In genomic region chr7:151754142-151754590, GRCh38 we compare ENCODE assay signal across 8 cellular contexts.
DNase-seq lines count a peak whose midpoint lies in the region; ATAC-seq and TF ChIP-seq lines count a peak whose summit lies in the region.

No MANE protein-coding gene starts in this region.

- no peaks in the 10 kb centered on the region for H3K9me3 ChIP-seq in HCT116 (ENCODE audit: control insufficient read depth in 1 of 2, insufficient read depth in 1 of 2, low read depth in 1 of 2, low read length in 2 of 2)
- H3K9me3 ChIP-seq in esophagus muscularis mucosa, result no peaks in the 10 kb centered on the region

- peak overlapping the region; percentile 75 for H3K4me2 ChIP-seq in HCT116 (ENCODE audit: low read length)

- H3K27me3 ChIP-seq in HCT116 (ENCODE audit: insufficient read depth, low read length), result no peaks in the 10 kb centered on the region
- H3K27me3 ChIP-seq in esophagus muscularis mucosa, result no peaks in the 10 kb centered on the region

- no peaks in the 10 kb centered on the region for H4K20me1 ChIP-seq in HCT116 (ENCODE audit: insufficient read depth)

- H3K79me2 ChIP-seq in HCT116 (ENCODE audit: insufficient read depth, low read length), result no peaks in the 10 kb centered on the region

- TF ChIP-seq EP300 in esophagus muscularis mucosa (IDR thresholded peaks at IDR 0.05), result peak; percentile 37

- WGBS in esophagus muscularis mucosa, result 36% methylated on average over 10 of the region's 14 CpGs

- peaks cover 23 to 42% of the 10 kb centered on the region in 2 experiments for H3K4me1 ChIP-seq in HCT116 (ENCODE audit: control insufficient read depth in 1 of 2, insufficient read depth in 2 of 2, low read length in 2 of 2)
- peaks cover 48 to 58% (median 57%) of the 10 kb centered on the region in 4 donors for H3K4me1 ChIP-seq in esophagus muscularis mucosa

- RAD21 ChIA-PET in HCT116 (lab: Charles Lee; ENCODE audit: low non-redundant PET in 1 of 2, low total read pairs in 2 of 2, uncharacterized antibody in 2 of 2, unreplicated experiment in 2 of 2), result no interaction called here

- ATAC-seq in HCT116 (peak; percentile 95), HG03432 (IDR thresholded peaks at IDR 0.05; ENCODE audit: unreplicated experiment) (no peak), HG03280 (IDR thresholded peaks at IDR 0.05; ENCODE audit: unreplicated experiment) (no peak)

- H2AFZ ChIP-seq in HCT116 (ENCODE audit: low read depth, low read length, poor library complexity, severe bottlenecking), result peak overlapping the region; percentile 62

- no peaks in the 10 kb centered on the region for H3K36me3 ChIP-seq in HCT116 (ENCODE audit: control insufficient read depth in 1 of 2, insufficient read depth in 2 of 2, low read length in 2 of 2)
- no peaks in the 10 kb centered on the region for H3K36me3 ChIP-seq in esophagus muscularis mucosa

- BruUV-seq in HCT116 (replicated peaks; lab: Mats Ljungman, UMichigan), result no TSS peak

- H3K27ac ChIP-seq in HCT116 (ENCODE audit: low read depth, low read length) (peak overlapping the region; percentile 38), RWPE1 (peak overlapping the region; percentile 86), esophagus muscularis mucosa (replicated peaks in 1 of 4) (peak overlapping the region; percentile 84 to 93 (median 87))

- H3K9me2 ChIP-seq in HCT116 (ENCODE audit: insufficient read depth), result no peaks in the 10 kb centered on the region

- H3K4me3 ChIP-seq in HCT116 (replicated peaks in 1 of 2; ENCODE audit: low read depth in 1 of 2, low read length in 2 of 2) (peak overlapping the region in 1 of 2 experiments; percentile 31; a peak in 1 of 4 replicates), esophagus muscularis mucosa (peak overlapping the region in 1 of 4 donors; percentile 1)

- POLR2A ChIA-PET in HCT116 (lab: Charles Lee) (no interaction called here), RWPE1 (lab: Yijun Ruan, JAX; ENCODE audit: low non-redundant PET) (no interaction called here)

- DNase-seq in NCI-H1092 treated with DMSO at 0.1 percent for 48 hours (lab: John Stamatoyannopoulos, UW) (peak; percentile 26), NCI-H1092 (lab: John Stamatoyannopoulos, UW) (no peak), HCT116 (ENCODE audit: low read depth, low spot score) (peak; percentile 93), RWPE1 (ENCODE audit: low spot score) (peak; percentile 92), esophagus muscularis mucosa (ENCODE audit: extremely low spot score) (no peak), mucosa of gallbladder (ENCODE audit: low spot score) (peak; percentile 90)

- CTCF ChIA-PET in HCT116 (lab: Charles Lee), result interaction anchor here (1.0 to 1.8 kb wide), 6 partner anchors 9 to 386 kb away, joined by 3 to 7 read pairs (median 3); no protein-coding TSS in a partner anchor
- CTCF ChIA-PET in RWPE1 (lab: Yijun Ruan, JAX), result interaction anchor here (0.5 to 1.0 kb wide), 7 partner anchors 9 to 375 kb away, joined by 3 to 4 read pairs (median 3); no protein-coding TSS in a partner anchor

- intact Hi-C loops in HCT116 (cut with micrococcal nuclease) (loop anchor here (10.0 kb wide), 1 partner anchor 439 kb away; no protein-coding TSS in a partner anchor), esophagus muscularis mucosa (cut with DNase I) (loop anchor here (10.0 kb wide), 1 partner anchor 159 kb away; no protein-coding TSS in a partner anchor)

- TF ChIP-seq POLR2A in HCT116 (IDR thresholded peaks at IDR 0.05; ENCODE audit: borderline replicate concordance, extremely low read depth, insufficient read depth, insufficient read length) (no peak), esophagus muscularis mucosa (IDR thresholded peaks at IDR 0.05; ENCODE audit: low read depth) (no peak)

- peak overlapping the region; percentile 51 for H3K9ac ChIP-seq in HCT116 (ENCODE audit: low read length)

- TF ChIP-seq CTCF in HCT116 (IDR thresholded peaks at IDR 0.05 in 2 of 3, conservative IDR thresholded peaks at IDR 0.05 in 1 of 3; ENCODE audit: borderline replicate concordance in 1 of 3, insufficient read depth in 1 of 3, low read depth in 2 of 3, low read length in 2 of 3) (peak in 2 of 3 experiments; percentile 98 to 99; a peak in 4 of 6 replicates), RWPE1 (conservative IDR thresholded peaks at IDR 0.05; ENCODE audit: low read depth) (peak; percentile 99), esophagus muscularis mucosa (IDR thresholded peaks at IDR 0.05) (peak; percentile 92 to 95 (median 92))

- no peak for TF ChIP-seq RAD21 in HCT116 (IDR thresholded peaks at IDR 0.05; ENCODE audit: low read depth)

TF ChIP-seq in HCT116, 20 proteins besides CTCF, POLR2A, EP300 and RAD21:
- no peak for TF ChIP-seq SIN3A (IDR thresholded peaks at IDR 0.05; ENCODE audit: low read depth)
- TF ChIP-seq ZNF274 (IDR thresholded peaks at IDR 0.05; ENCODE audit: low read depth, low read length), result no peak
- TF ChIP-seq ZFX (IDR thresholded peaks at IDR 0.05), result 0 out of 2 replicates have a peak, but pooled peaks have one; percentile 40
- TF ChIP-seq YY1 (IDR thresholded peaks at IDR 0.05; ENCODE audit: extremely low read depth, insufficient replicate concordance, low read depth, low read length), result peak; percentile 80
- TF ChIP-seq CEBPB (IDR thresholded peaks at IDR 0.05; ENCODE audit: low read depth), result no peak
- TF ChIP-seq TCF7L2 (IDR thresholded peaks at IDR 0.05; ENCODE audit: borderline replicate concordance, extremely low read depth, insufficient read depth, insufficient read length), result peak; percentile 55
- TF ChIP-seq POLR2AphosphoS5 (IDR thresholded peaks at IDR 0.05; ENCODE audit: low read depth, low read length), result peak; percentile 81

Comparison
In these comparisons a context has a peak if more than half of its experiments do, and no peak if none do; other contexts are left out.
1. DNase-seq: peak in NCI-H1092 treated with DMSO at 0.1 percent for 48 hours (single experiment), HCT116 (single experiment), RWPE1 (single experiment) and mucosa of gallbladder (single experiment); none in NCI-H1092 (single experiment) and esophagus muscularis mucosa (single experiment).
2. Peak in every context shown above with its lines, with median percentiles within 50 percentile points of each other: H3K27ac ChIP-seq and CTCF ChIP-seq.